ENCODE assay signal across 8 cellular contexts in the genomic region with DNA sequence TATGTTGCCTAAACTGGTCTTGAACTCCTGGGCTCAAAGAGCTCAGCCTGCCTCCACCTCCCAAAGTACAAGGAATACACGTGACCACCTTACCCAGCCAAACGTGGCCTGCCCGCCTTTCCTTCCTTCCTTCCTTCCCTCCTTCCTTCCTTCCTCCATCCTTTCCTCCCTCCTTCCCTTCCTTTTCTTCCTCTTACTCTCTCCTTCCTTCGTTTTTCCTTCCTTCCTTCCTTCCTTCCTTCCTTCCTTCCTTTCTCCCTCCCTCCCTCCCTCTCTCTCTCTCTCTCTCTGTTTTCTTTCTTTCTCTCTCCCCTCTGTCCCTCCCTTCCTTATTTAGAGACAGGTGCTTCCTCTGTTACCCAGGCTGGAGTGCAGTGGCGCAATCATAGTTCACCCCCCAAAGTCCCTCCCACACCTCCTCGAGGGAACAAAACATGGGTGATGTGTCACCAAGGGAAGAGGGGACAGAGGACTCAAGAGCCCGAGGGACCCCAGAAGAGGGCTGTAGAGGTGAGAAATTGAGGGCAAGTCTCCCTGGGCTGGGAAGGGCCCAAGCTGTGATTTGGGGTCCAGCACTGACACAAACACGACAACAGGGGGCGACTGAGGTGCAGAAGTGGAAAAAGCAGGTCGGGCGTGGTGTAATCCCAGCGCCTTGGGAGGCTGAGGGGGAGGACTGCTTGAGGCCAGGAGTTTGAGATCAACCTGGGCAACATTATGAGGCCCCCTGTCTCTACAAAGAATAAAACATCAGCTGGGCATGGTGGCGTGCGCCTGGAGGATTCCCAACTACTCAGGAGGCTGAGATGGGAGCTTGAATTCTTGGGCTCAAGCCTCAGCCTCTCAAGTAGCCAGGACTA. TPM values are rescaled to one million over a fixed set of nuclear protein-coding genes. Genes with fewer than 3 reads are reported as not detected.
A peak's percentile ranks its signal among the peaks of the same experiment; 100 is the strongest.
DNase-seq lines count a peak whose midpoint lies in the region; ATAC-seq, FAIRE-seq and TF ChIP-seq lines count a peak whose summit lies in the region.

No MANE protein-coding gene starts in this region.

- H3K27ac ChIP-seq in DND-41 (ENCODE audit: low read length): no peak overlapping the region
- H3K27ac ChIP-seq in Karpas-422 (ENCODE audit: low read length): no peak overlapping the region
- H3K27ac ChIP-seq in keratinocyte (ENCODE audit: control insufficient read depth, insufficient read depth, low read length): no peak overlapping the region

- peak; percentile 61 for DNase-seq in DND-41
- peak; percentile 87 for DNase-seq in Karpas-422
- peak; percentile 32 for DNase-seq in T follicular helper cell (ENCODE audit: low read depth)
- DNase-seq in astrocyte of the spinal cord (ENCODE audit: low read depth, low spot score): peak; percentile 52
- DNase-seq in keratinocyte (ENCODE audit: low read depth, low spot score): no peak
- DNase-seq in stimulated activated CD4-positive, alpha-beta T cell treated with anti-CD3 and anti-CD28 coated beads, Interleukin-2, amount 100 ng/mL, for 48 hours: peak; percentile 47 to 50

- peak; percentile 83 for TF ChIP-seq CTCF in DND-41 (IDR thresholded peaks at IDR 0.05; ENCODE audit: borderline replicate concordance, extremely low read depth, low read length, poor library complexity, severe bottlenecking)
- TF ChIP-seq CTCF in astrocyte of the spinal cord (IDR thresholded peaks at IDR 0.05; ENCODE audit: low read depth, low read length): peak; percentile 79
- TF ChIP-seq CTCF in keratinocyte (optimal IDR thresholded peaks at IDR 0.05 in 1 of 3, IDR thresholded peaks at IDR 0.05 in 1 of 3, conservative IDR thresholded peaks at IDR 0.05 in 1 of 3; ENCODE audit: extremely low read depth in 1 of 3, insufficient read depth in 2 of 3, low read length in 3 of 3): peak; percentile 73 to 83 (median 78)

- H3K4me3 ChIP-seq in DND-41 (ENCODE audit: low read depth in 1 of 2, low read length in 2 of 2) (no peak overlapping the region), Karpas-422 (ENCODE audit: low read length) (no peak overlapping the region), astrocyte of the spinal cord (ENCODE audit: low read depth, low read length) (no peak overlapping the region), keratinocyte (ENCODE audit: control insufficient read depth in 2 of 3, extremely low read depth in 1 of 3, insufficient read depth in 2 of 3, low read depth in 1 of 3, low read length in 3 of 3) (no peak overlapping the region)

- H3K79me2 ChIP-seq in DND-41 (ENCODE audit: insufficient read depth, low read length) (no peaks in the 10 kb centered on the region), Karpas-422 (ENCODE audit: low read length) (no peaks in the 10 kb centered on the region), keratinocyte (ENCODE audit: control insufficient read depth, insufficient read depth, low read length) (no peaks in the 10 kb centered on the region)

- dilution Hi-C loops in keratinocyte (cut with MboI; ENCODE audit: extremely low pct_ligation_motif_present, low sequenced_read_pairs): no loop called here

- H2AFZ ChIP-seq in DND-41 (ENCODE audit: low read depth, low read length) (no peak overlapping the region), Karpas-422 (ENCODE audit: low read length) (no peak overlapping the region), keratinocyte (ENCODE audit: control insufficient read depth, low read length) (no peak overlapping the region)

- in situ Hi-C loops in astrocyte of the spinal cord (cut with HindIII; ENCODE audit: low sequenced_read_pairs): no loop called here

- no peaks in the 10 kb centered on the region for H3K9me2 ChIP-seq in Karpas-422 (replicated peaks; ENCODE audit: insufficient read depth, low read length)

- H3K4me2 ChIP-seq in DND-41 (ENCODE audit: insufficient read depth, low read length) (no peak overlapping the region), Karpas-422 (ENCODE audit: low read depth, low read length, poor library complexity, severe bottlenecking) (no peak overlapping the region), keratinocyte (ENCODE audit: control insufficient read depth, extremely low read depth, insufficient read depth, low read depth, low read length) (no peak overlapping the region)

- H3K27me3 ChIP-seq in DND-41 (ENCODE audit: insufficient read depth, low read length, poor library complexity) (peaks cover 1% of the 10 kb centered on the region), Karpas-422 (ENCODE audit: low read length) (no peaks in the 10 kb centered on the region), keratinocyte (ENCODE audit: control insufficient read depth, extremely low read depth, insufficient read depth, low read length) (no peaks in the 10 kb centered on the region)

- H4K20me1 ChIP-seq in DND-41 (ENCODE audit: insufficient read depth, low read length) (no peaks in the 10 kb centered on the region), Karpas-422 (ENCODE audit: insufficient read depth, low read depth, low read length) (no peaks in the 10 kb centered on the region), keratinocyte (ENCODE audit: control insufficient read depth, extremely low read depth, insufficient read depth, low read length) (no peaks in the 10 kb centered on the region)

- H3K9me1 ChIP-seq in keratinocyte (ENCODE audit: control insufficient read depth, extremely low read depth, insufficient read depth, low read length): no peaks in the 10 kb centered on the region

- H3K9ac ChIP-seq in DND-41 (ENCODE audit: low read depth, low read length) (no peak overlapping the region), Karpas-422 (ENCODE audit: low read length) (no peak overlapping the region), keratinocyte (ENCODE audit: control insufficient read depth, extremely low read depth, insufficient read depth, low read length) (no peak overlapping the region)

- H3K36me3 ChIP-seq in DND-41 (ENCODE audit: insufficient read depth, low read length) (no peaks in the 10 kb centered on the region), Karpas-422 (ENCODE audit: insufficient read depth, low read length) (no peaks in the 10 kb centered on the region), keratinocyte (ENCODE audit: control insufficient read depth in 2 of 2, extremely low read depth in 1 of 2, insufficient read depth in 2 of 2, low read length in 2 of 2) (peaks cover 5 to 8% of the 10 kb centered on the region in 2 experiments)

- ATAC-seq in DND-41 (ENCODE audit: insufficient read depth, low read depth) (peak; percentile 72), HG02678 (IDR thresholded peaks at IDR 0.05; ENCODE audit: unreplicated experiment) (no peak), HG03095 (IDR thresholded peaks at IDR 0.05; ENCODE audit: unreplicated experiment) (no peak)

- H3K4me1 ChIP-seq in DND-41 (ENCODE audit: insufficient read depth, low read length): no peaks in the 10 kb centered on the region
- peaks cover 10% of the 10 kb centered on the region for H3K4me1 ChIP-seq in Karpas-422 (ENCODE audit: low read length)
- peaks cover 47% of the 10 kb centered on the region for H3K4me1 ChIP-seq in keratinocyte (ENCODE audit: control insufficient read depth, extremely low read depth, insufficient read depth, low read length)

- H3K9me3 ChIP-seq in DND-41 (ENCODE audit: insufficient read depth, low read length, severe bottlenecking): no peaks in the 10 kb centered on the region
- no peaks in the 10 kb centered on the region for H3K9me3 ChIP-seq in Karpas-422 (ENCODE audit: low read length)
- H3K9me3 ChIP-seq in keratinocyte (ENCODE audit: control insufficient read depth, low read depth, low read length): no peaks in the 10 kb centered on the region

- peak; percentile 61 for FAIRE-seq in keratinocyte (lab: Jason Lieb, UNC)

RNA-seq across cellular contexts. Expression of a gene that starts 28.1 kb away (rescaled TPM):
- total RNA-seq in Karpas-422 (2014; rRNA removed; shearing (Covaris generic); ENCODE audit: low replicate concordance): 9.3 and 21.6 TPM in 2 replicates
- 61.4 to 74.5 TPM (median 71.4 TPM) in 3 replicates for polyA plus RNA-seq in keratinocyte
- 39.6 TPM for polyA plus RNA-seq in keratinocyte (2011; ENCODE audit: low read depth)
- polyA plus RNA-seq in keratinocyte (2011; cell fraction: cytosol; rRNA removed): 40.3 and 71.9 TPM in 2 replicates
- polyA plus RNA-seq in keratinocyte (2011; cell fraction: nucleus; rRNA removed): 136 and 142 TPM in 2 replicates
- 60.3 and 68.0 TPM in 2 replicates for polyA plus RNA-seq in keratinocyte (2012; ENCODE audit: low replicate concordance)
- polyA minus RNA-seq in keratinocyte: 120 to 261 TPM (median 124 TPM) in 3 replicates
- 138 TPM for polyA minus RNA-seq in keratinocyte (2011; cell fraction: cytosol; rRNA and poly(A)+ RNA removed)
- polyA minus RNA-seq in keratinocyte (2011; cell fraction: nucleus; rRNA and poly(A)+ RNA removed): 96.2 and 105 TPM in 2 replicates

RNA-seq across cellular contexts. Expression of a gene that starts 53.2 kb away (rescaled TPM):
- total RNA-seq in Karpas-422 (2014; rRNA removed; shearing (Covaris generic); ENCODE audit: low replicate concordance): 21.0 and 33.9 TPM in 2 replicates
- 14.5 to 24.9 TPM (median 19.8 TPM) in 3 replicates for polyA plus RNA-seq in keratinocyte
- polyA plus RNA-seq in keratinocyte (2011; ENCODE audit: low read depth): 2.7 TPM
- polyA plus RNA-seq in keratinocyte (2011; cell fraction: cytosol; rRNA removed): 3.7 and 8.3 TPM in 2 replicates
- polyA plus RNA-seq in keratinocyte (2011; cell fraction: nucleus; rRNA removed): 55.8 and 64.8 TPM in 2 replicates
- 10.5 and 21.0 TPM in 2 replicates for polyA plus RNA-seq in keratinocyte (2012; ENCODE audit: low replicate concordance)
- polyA minus RNA-seq in keratinocyte: 21.7 to 43.2 TPM (median 31.8 TPM) in 3 replicates
- polyA minus RNA-seq in keratinocyte (2011; cell fraction: cytosol; rRNA and poly(A)+ RNA removed): 13.6 TPM
- 30.8 and 32.0 TPM in 2 replicates for polyA minus RNA-seq in keratinocyte (2011; cell fraction: nucleus; rRNA and poly(A)+ RNA removed)
